25 cellular contexts compared by ENCODE assay signal in genomic region chr7:44210107-44210506, GRCh38. TPM values are rescaled to one million over a fixed set of nuclear protein-coding genes. Genes with fewer than 3 reads are reported as not detected.
"Had no signal": no experiment of that assay in that cellular context is flagged by ENCODE, and none has a peak within 500 bp of the region (broad histone marks: within the 10 kb centered on the region; RNA-seq: fewer than 3 reads in every experiment).

No MANE protein-coding gene starts in this region.

- DNase-seq: activated CD4-positive, alpha-beta T cell treated with anti-CD3 and anti-CD28 coated beads for 4 hours; activated CD4-positive, alpha-beta T cell treated with anti-CD3 and anti-CD28 coated beads, Interleukin-2, amount 50 U/mL, for 4 hours; activated CD8-positive, alpha-beta T cell treated with anti-CD3 and anti-CD28 coated beads, Interleukin-2, amount 10 ng/mL, durations not matched to agents 7 days and 5 days; activated effector memory CD4-positive, alpha-beta T cell treated with anti-CD3 and anti-CD28 coated beads, Interleukin-2, amount 50 U/mL, for 16 hours; activated naive CD4-positive, alpha-beta T cell treated with Interleukin-2 at 50 U/mL for 16 hours; activated naive CD8-positive, alpha-beta T cell treated with anti-CD3 and anti-CD28 coated beads, Interleukin-2, amount 50 U/mL, for 24 hours; activated T-cell treated with anti-CD3 and anti-CD28 coated beads, Interleukin-2, amount 50 U/mL, for 4 hours; amniotic stem cell; body of pancreas; MM.1S; NCI-H1105; NCI-H1436; NCI-H1694 treated with DMSO at 0.1 percent for 48 hours; NCI-H2029 treated with DMSO at 0.1 percent for 48 hours; NCI-H2227 treated with DMSO at 0.1 percent for 48 hours; NCI-H446 treated with DMSO at 0.1 percent for 48 hours; NCI-H524 treated with DMSO at 0.1 percent for 48 hours; NCI-H748 treated with DMSO at 0.1 percent for 48 hours; SJCRH30; SK-N-SH had no signal

- H3K4me1 Mint-ChIP-seq: activated naive CD8-positive, alpha-beta T cell treated with anti-CD3 and anti-CD28 coated beads, Interleukin-2, amount 50 U/mL, for 24 hours had no signal

- H3K4me3 ChIP-seq: ascending aorta, body of pancreas, SJCRH30 had no signal

- H3K4me1 ChIP-seq: ascending aorta, body of pancreas had no signal

- H3K9me3 Mint-ChIP-seq: activated naive CD4-positive, alpha-beta T cell treated with anti-CD3 and anti-CD28 coated beads, Interleukin-2, amount 50 U/mL, for 72 hours; activated naive CD8-positive, alpha-beta T cell treated with anti-CD3 and anti-CD28 coated beads, Interleukin-2, amount 50 U/mL, for 24 hours; activated T-cell treated with anti-CD3 and anti-CD28 coated beads, Interleukin-2, amount 50 U/mL, for 4 hours had no signal

- H3K4me3 Mint-ChIP-seq: activated CD8-positive, alpha-beta T cell treated with anti-CD3 and anti-CD28 coated beads, Interleukin-2, amount 10 ng/mL, durations not matched to agents 7 days and 5 days; activated naive CD8-positive, alpha-beta T cell treated with anti-CD3 and anti-CD28 coated beads, Interleukin-2, amount 50 U/mL, for 24 hours; activated T-cell treated with anti-CD3 and anti-CD28 coated beads, Interleukin-2, amount 50 U/mL, for 4 hours had no signal

- ATAC-seq: activated CD4-positive, CD25-positive, alpha-beta regulatory T cell treated with anti-CD3 and anti-CD28 coated beads, Interleukin-2, amount 50 U/mL, for 24 hours; activated CD8-positive, alpha-beta T cell treated with anti-CD3 and anti-CD28 coated beads, Interleukin-2, amount 10 ng/mL, durations not matched to agents 7 days and 5 days; activated naive CD4-positive, alpha-beta T cell treated with anti-CD3 and anti-CD28 coated beads, Interleukin-2, amount 50 U/mL, for 72 hours; activated naive CD8-positive, alpha-beta T cell treated with anti-CD3 and anti-CD28 coated beads, Interleukin-2, amount 50 U/mL, for 24 hours; activated T-cell treated with anti-CD3 and anti-CD28 coated beads, Interleukin-2, amount 50 U/mL, for 4 hours; body of pancreas; Right ventricle myocardium inferior had no signal

- H3K36me3 Mint-ChIP-seq: activated naive CD4-positive, alpha-beta T cell treated with anti-CD3 and anti-CD28 coated beads, Interleukin-2, amount 50 U/mL, for 72 hours had no signal

- H3K9me3 ChIP-seq: ascending aorta, body of pancreas, SJCRH30, SK-N-SH had no signal

- H3K27me3 Mint-ChIP-seq: activated naive CD8-positive, alpha-beta T cell treated with anti-CD3 and anti-CD28 coated beads, Interleukin-2, amount 50 U/mL, for 24 hours had no signal

- H3K27me3 ChIP-seq: ascending aorta, body of pancreas, SJCRH30 had no signal

- H3K27ac ChIP-seq: ascending aorta, body of pancreas, SJCRH30, VCaP had no signal

- H3K27ac Mint-ChIP-seq: activated CD8-positive, alpha-beta T cell treated with anti-CD3 and anti-CD28 coated beads, Interleukin-2, amount 10 ng/mL, durations not matched to agents 7 days and 5 days; activated naive CD8-positive, alpha-beta T cell treated with anti-CD3 and anti-CD28 coated beads, Interleukin-2, amount 50 U/mL, for 24 hours had no signal

RNA-seq across cellular contexts. Expression of gene GCK, which starts 20.9 kb away (rescaled TPM):
- total RNA-seq: activated CD8-positive, alpha-beta T cell treated with anti-CD3 and anti-CD28 coated beads, Interleukin-2, amount 10 ng/mL, durations not matched to agents 7 days and 5 days; SJCRH30 had no signal
